1 cellular context compared by ENCODE assay signal in the genomic region with DNA sequence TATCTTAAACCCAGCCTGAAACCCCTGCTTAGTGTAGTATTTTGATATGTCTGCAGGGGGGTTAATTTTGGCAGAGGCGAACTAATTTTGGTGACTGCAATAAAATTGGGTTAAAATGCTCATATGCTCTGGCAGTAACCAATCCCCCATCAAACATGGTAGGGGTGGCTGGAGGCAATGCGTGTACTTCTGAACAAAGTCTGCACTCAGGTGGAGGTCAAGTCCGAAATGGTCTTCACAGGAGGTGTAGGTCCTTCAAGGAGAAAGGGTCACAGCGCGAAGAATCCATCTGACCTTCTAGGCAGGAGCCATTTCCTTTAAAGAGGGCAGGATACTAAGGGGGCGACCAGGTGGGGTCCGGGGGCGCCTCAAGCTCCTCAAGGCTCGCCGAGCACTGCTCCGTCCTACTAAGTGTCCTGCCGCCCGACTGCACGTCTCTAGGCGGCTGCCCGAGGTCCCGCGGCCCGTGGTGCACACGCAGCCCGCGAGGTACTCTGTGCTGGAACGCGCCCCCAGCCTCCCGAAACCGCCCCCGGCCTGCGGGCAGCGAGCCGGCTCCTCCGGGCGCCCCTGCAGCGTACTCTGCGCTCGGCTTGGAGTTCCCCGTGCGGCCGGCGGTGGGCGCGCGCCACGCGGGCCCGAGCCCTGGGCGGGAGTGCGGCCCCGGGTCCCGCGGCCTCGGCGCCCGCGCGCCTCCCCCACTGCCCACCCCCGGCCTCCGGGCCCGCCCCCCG.
TF ChIP-seq lines count a peak whose summit lies in the region.

No MANE protein-coding gene starts in this region.

TF ChIP-seq in HepG2, 621 proteins besides CTCF, POLR2A, EP300 and RAD21 (continued from another document and continues in another):
- no peak for TF ChIP-seq NCOA1 (CRISPR knock-in tag; IDR thresholded peaks at IDR 0.05)
- TF ChIP-seq, protein P1, sequence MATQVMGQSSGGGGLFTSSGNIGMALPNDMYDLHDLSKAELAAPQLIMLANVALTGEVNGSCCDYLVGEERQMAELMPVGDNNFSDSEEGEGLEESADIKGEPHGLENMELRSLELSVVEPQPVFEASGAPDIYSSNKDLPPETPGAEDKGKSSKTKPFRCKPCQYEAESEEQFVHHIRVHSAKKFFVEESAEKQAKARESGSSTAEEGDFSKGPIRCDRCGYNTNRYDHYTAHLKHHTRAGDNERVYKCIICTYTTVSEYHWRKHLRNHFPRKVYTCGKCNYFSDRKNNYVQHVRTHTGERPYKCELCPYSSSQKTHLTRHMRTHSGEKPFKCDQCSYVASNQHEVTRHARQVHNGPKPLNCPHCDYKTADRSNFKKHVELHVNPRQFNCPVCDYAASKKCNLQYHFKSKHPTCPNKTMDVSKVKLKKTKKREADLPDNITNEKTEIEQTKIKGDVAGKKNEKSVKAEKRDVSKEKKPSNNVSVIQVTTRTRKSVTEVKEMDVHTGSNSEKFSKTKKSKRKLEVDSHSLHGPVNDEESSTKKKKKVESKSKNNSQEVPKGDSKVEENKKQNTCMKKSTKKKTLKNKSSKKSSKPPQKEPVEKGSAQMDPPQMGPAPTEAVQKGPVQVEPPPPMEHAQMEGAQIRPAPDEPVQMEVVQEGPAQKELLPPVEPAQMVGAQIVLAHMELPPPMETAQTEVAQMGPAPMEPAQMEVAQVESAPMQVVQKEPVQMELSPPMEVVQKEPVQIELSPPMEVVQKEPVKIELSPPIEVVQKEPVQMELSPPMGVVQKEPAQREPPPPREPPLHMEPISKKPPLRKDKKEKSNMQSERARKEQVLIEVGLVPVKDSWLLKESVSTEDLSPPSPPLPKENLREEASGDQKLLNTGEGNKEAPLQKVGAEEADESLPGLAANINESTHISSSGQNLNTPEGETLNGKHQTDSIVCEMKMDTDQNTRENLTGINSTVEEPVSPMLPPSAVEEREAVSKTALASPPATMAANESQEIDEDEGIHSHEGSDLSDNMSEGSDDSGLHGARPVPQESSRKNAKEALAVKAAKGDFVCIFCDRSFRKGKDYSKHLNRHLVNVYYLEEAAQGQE (IDR thresholded peaks at IDR 0.05; ENCODE audit: borderline replicate concordance in 1 of 2, low read depth in 1 of 2, low read length in 2 of 2): no peak
- TF ChIP-seq IKZF4 (CRISPR knock-in tag; IDR thresholded peaks at IDR 0.05; ENCODE audit: borderline replicate concordance, low read depth, not compliant biosample characterization): no peak
- no peak for TF ChIP-seq ZNF121 (CRISPR knock-in tag; IDR thresholded peaks at IDR 0.05)
- TF ChIP-seq SALL1 (CRISPR knock-in tag; IDR thresholded peaks at IDR 0.05): peak; percentile 8; the same call in 1 of the 2 replicates
- TF ChIP-seq CENPT (CRISPR knock-in tag; IDR thresholded peaks at IDR 0.05; ENCODE audit: low read depth): no peak
- TF ChIP-seq, protein P2, sequence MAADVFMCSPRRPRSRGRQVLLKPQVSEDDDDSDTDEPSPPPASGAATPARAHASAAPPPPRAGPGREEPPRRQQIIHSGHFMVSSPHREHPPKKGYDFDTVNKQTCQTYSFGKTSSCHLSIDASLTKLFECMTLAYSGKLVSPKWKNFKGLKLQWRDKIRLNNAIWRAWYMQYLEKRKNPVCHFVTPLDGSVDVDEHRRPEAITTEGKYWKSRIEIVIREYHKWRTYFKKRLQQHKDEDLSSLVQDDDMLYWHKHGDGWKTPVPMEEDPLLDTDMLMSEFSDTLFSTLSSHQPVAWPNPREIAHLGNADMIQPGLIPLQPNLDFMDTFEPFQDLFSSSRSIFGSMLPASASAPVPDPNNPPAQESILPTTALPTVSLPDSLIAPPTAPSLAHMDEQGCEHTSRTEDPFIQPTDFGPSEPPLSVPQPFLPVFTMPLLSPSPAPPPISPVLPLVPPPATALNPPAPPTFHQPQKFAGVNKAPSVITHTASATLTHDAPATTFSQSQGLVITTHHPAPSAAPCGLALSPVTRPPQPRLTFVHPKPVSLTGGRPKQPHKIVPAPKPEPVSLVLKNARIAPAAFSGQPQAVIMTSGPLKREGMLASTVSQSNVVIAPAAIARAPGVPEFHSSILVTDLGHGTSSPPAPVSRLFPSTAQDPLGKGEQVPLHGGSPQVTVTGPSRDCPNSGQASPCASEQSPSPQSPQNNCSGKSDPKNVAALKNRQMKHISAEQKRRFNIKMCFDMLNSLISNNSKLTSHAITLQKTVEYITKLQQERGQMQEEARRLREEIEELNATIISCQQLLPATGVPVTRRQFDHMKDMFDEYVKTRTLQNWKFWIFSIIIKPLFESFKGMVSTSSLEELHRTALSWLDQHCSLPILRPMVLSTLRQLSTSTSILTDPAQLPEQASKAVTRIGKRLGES (CRISPR knock-in tag; IDR thresholded peaks at IDR 0.05; ENCODE audit: borderline replicate concordance): no peak
- no peak for TF ChIP-seq ZNF432 (CRISPR knock-in tag; IDR thresholded peaks at IDR 0.05; ENCODE audit: borderline replicate concordance)
- TF ChIP-seq, protein P3, sequence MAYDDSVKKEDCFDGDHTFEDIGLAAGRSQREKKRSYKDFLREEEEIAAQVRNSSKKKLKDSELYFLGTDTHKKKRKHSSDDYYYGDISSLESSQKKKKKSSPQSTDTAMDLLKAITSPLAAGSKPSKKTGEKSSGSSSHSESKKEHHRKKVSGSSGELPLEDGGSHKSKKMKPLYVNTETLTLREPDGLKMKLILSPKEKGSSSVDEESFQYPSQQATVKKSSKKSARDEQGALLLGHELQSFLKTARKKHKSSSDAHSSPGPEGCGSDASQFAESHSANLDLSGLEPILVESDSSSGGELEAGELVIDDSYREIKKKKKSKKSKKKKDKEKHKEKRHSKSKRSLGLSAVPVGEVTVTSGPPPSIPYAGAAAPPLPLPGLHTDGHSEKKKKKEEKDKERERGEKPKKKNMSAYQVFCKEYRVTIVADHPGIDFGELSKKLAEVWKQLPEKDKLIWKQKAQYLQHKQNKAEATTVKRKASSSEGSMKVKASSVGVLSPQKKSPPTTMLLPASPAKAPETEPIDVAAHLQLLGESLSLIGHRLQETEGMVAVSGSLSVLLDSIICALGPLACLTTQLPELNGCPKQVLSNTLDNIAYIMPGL (CRISPR knock-in tag; IDR thresholded peaks at IDR 0.05; ENCODE audit: borderline replicate concordance in 1 of 2, low read depth in 1 of 2): peak; percentile 3 to 41; a peak in 1 of 4 replicates
- no peak for TF ChIP-seq DPF2 (CRISPR knock-in tag; IDR thresholded peaks at IDR 0.05; ENCODE audit: borderline replicate concordance, low read depth)
- no peak for TF ChIP-seq ZNF232 (CRISPR knock-in tag; IDR thresholded peaks at IDR 0.05; ENCODE audit: borderline replicate concordance)
- no peak for TF ChIP-seq TARDBP (CRISPR knock-in tag; IDR thresholded peaks at IDR 0.05)
- TF ChIP-seq ZNF816 (CRISPR knock-in tag; IDR thresholded peaks at IDR 0.05; ENCODE audit: borderline replicate concordance): no peak
- TF ChIP-seq, protein P4, sequence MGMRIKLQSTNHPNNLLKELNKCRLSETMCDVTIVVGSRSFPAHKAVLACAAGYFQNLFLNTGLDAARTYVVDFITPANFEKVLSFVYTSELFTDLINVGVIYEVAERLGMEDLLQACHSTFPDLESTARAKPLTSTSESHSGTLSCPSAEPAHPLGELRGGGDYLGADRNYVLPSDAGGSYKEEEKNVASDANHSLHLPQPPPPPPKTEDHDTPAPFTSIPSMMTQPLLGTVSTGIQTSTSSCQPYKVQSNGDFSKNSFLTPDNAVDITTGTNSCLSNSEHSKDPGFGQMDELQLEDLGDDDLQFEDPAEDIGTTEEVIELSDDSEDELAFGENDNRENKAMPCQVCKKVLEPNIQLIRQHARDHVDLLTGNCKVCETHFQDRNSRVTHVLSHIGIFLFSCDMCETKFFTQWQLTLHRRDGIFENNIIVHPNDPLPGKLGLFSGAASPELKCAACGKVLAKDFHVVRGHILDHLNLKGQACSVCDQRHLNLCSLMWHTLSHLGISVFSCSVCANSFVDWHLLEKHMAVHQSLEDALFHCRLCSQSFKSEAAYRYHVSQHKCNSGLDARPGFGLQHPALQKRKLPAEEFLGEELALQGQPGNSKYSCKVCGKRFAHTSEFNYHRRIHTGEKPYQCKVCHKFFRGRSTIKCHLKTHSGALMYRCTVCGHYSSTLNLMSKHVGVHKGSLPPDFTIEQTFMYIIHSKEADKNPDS (CRISPR knock-in tag; IDR thresholded peaks at IDR 0.05): no peak
- TF ChIP-seq, protein P5, sequence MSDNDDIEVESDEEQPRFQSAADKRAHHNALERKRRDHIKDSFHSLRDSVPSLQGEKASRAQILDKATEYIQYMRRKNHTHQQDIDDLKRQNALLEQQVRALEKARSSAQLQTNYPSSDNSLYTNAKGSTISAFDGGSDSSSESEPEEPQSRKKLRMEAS (IDR thresholded peaks at IDR 0.05): 0 out of 2 replicates have a peak, but pooled peaks have one; percentile 8
- TF ChIP-seq, protein P6, sequence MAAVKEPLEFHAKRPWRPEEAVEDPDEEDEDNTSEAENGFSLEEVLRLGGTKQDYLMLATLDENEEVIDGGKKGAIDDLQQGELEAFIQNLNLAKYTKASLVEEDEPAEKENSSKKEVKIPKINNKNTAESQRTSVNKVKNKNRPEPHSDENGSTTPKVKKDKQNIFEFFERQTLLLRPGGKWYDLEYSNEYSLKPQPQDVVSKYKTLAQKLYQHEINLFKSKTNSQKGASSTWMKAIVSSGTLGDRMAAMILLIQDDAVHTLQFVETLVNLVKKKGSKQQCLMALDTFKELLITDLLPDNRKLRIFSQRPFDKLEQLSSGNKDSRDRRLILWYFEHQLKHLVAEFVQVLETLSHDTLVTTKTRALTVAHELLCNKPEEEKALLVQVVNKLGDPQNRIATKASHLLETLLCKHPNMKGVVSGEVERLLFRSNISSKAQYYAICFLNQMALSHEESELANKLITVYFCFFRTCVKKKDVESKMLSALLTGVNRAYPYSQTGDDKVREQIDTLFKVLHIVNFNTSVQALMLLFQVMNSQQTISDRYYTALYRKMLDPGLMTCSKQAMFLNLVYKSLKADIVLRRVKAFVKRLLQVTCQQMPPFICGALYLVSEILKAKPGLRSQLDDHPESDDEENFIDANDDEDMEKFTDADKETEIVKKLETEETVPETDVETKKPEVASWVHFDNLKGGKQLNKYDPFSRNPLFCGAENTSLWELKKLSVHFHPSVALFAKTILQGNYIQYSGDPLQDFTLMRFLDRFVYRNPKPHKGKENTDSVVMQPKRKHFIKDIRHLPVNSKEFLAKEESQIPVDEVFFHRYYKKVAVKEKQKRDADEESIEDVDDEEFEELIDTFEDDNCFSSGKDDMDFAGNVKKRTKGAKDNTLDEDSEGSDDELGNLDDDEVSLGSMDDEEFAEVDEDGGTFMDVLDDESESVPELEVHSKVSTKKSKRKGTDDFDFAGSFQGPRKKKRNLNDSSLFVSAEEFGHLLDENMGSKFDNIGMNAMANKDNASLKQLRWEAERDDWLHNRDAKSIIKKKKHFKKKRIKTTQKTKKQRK (IDR thresholded peaks at IDR 0.05; ENCODE audit: low read length): no peak
- no peak for TF ChIP-seq ZNF501 (CRISPR knock-in tag; IDR thresholded peaks at IDR 0.05)
- no peak for TF ChIP-seq WIZ (CRISPR knock-in tag; IDR thresholded peaks at IDR 0.05)
- TF ChIP-seq, protein P7, sequence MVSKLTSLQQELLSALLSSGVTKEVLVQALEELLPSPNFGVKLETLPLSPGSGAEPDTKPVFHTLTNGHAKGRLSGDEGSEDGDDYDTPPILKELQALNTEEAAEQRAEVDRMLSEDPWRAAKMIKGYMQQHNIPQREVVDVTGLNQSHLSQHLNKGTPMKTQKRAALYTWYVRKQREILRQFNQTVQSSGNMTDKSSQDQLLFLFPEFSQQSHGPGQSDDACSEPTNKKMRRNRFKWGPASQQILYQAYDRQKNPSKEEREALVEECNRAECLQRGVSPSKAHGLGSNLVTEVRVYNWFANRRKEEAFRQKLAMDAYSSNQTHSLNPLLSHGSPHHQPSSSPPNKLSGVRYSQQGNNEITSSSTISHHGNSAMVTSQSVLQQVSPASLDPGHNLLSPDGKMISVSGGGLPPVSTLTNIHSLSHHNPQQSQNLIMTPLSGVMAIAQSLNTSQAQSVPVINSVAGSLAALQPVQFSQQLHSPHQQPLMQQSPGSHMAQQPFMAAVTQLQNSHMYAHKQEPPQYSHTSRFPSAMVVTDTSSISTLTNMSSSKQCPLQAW (CRISPR knock-in tag; IDR thresholded peaks at IDR 0.05): no peak
- TF ChIP-seq HHEX (CRISPR knock-in tag; IDR thresholded peaks at IDR 0.05): no peak
- TF ChIP-seq ISL2 (CRISPR knock-in tag; IDR thresholded peaks at IDR 0.05): no peak
- no peak for TF ChIP-seq KMT2A (CRISPR knock-in tag; IDR thresholded peaks at IDR 0.05)
- TF ChIP-seq ZNF333 (CRISPR knock-in tag; IDR thresholded peaks at IDR 0.05; ENCODE audit: borderline replicate concordance): no peak
- TF ChIP-seq ZFP36L1 (CRISPR knock-in tag; IDR thresholded peaks at IDR 0.05): no peak
- no peak for TF ChIP-seq MIER3 (CRISPR knock-in tag; IDR thresholded peaks at IDR 0.05; ENCODE audit: borderline replicate concordance)
- 0 out of 2 replicates have a peak, but pooled peaks have one; percentile 51 for TF ChIP-seq ZBTB7A (CRISPR knock-in tag; IDR thresholded peaks at IDR 0.05)
- no peak for TF ChIP-seq ATRX (CRISPR knock-in tag; IDR thresholded peaks at IDR 0.05; ENCODE audit: borderline replicate concordance)
- TF ChIP-seq, protein P8, sequence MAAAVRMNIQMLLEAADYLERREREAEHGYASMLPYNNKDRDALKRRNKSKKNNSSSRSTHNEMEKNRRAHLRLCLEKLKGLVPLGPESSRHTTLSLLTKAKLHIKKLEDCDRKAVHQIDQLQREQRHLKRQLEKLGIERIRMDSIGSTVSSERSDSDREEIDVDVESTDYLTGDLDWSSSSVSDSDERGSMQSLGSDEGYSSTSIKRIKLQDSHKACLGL (CRISPR knock-in tag; IDR thresholded peaks at IDR 0.05): peak; percentile 32; the same call in 1 of the 2 replicates
- no peak for TF ChIP-seq LCORL (IDR thresholded peaks at IDR 0.05)
- TF ChIP-seq LCORL (CRISPR knock-in tag; IDR thresholded peaks at IDR 0.05): no peak
- TF ChIP-seq, protein P9, sequence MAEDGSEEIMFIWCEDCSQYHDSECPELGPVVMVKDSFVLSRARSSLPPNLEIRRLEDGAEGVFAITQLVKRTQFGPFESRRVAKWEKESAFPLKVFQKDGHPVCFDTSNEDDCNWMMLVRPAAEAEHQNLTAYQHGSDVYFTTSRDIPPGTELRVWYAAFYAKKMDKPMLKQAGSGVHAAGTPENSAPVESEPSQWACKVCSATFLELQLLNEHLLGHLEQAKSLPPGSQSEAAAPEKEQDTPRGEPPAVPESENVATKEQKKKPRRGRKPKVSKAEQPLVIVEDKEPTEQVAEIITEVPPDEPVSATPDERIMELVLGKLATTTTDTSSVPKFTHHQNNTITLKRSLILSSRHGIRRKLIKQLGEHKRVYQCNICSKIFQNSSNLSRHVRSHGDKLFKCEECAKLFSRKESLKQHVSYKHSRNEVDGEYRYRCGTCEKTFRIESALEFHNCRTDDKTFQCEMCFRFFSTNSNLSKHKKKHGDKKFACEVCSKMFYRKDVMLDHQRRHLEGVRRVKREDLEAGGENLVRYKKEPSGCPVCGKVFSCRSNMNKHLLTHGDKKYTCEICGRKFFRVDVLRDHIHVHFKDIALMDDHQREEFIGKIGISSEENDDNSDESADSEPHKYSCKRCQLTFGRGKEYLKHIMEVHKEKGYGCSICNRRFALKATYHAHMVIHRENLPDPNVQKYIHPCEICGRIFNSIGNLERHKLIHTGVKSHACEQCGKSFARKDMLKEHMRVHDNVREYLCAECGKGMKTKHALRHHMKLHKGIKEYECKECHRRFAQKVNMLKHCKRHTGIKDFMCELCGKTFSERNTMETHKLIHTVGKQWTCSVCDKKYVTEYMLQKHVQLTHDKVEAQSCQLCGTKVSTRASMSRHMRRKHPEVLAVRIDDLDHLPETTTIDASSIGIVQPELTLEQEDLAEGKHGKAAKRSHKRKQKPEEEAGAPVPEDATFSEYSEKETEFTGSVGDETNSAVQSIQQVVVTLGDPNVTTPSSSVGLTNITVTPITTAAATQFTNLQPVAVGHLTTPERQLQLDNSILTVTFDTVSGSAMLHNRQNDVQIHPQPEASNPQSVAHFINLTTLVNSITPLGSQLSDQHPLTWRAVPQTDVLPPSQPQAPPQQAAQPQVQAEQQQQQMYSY (CRISPR knock-in tag; IDR thresholded peaks at IDR 0.05): no peak
- no peak for TF ChIP-seq CC2D1A (CRISPR knock-in tag; IDR thresholded peaks at IDR 0.05)
- TF ChIP-seq PRMT3 (CRISPR knock-in tag; IDR thresholded peaks at IDR 0.05; ENCODE audit: borderline replicate concordance, low read depth): no peak
- no peak for TF ChIP-seq ZFP62 (CRISPR knock-in tag; IDR thresholded peaks at IDR 0.05)
- 0 out of 2 replicates have a peak, but pooled peaks have one; percentile 41 for TF ChIP-seq ZNF777 (CRISPR knock-in tag; IDR thresholded peaks at IDR 0.05)
- no peak for TF ChIP-seq PRPF4 (IDR thresholded peaks at IDR 0.05; ENCODE audit: low read depth, low read length, poor library complexity, severe bottlenecking)
